Comparison of ENCODE assay signal across 9 cellular contexts in genomic region chr2:113503094-113504042, GRCh38. TPM values are rescaled to one million over a fixed set of nuclear protein-coding genes. Genes with fewer than 3 reads are reported as not detected.
DNase-seq lines count a peak whose midpoint lies in the region; ATAC-seq and TF ChIP-seq lines count a peak whose summit lies in the region.
"Not testable (repeated sequence)": the region's sequence is repeated elsewhere in the genome, so short reads cannot be mapped to it uniquely, and the experiment has no call there.
"Had no signal": no experiment of that assay in that cellular context is flagged by ENCODE, and none has a peak within 500 bp of the region (broad histone marks: within the 10 kb centered on the region; RNA-seq: fewer than 3 reads in every experiment).

No MANE protein-coding gene starts in this region.

- H3K4me3 ChIP-seq in astrocyte of the spinal cord (ENCODE audit: low read depth, low read length) (peak overlapping the region; percentile 18), gastroesophageal sphincter (peak overlapping the region; percentile 18 to 56), mononuclear cell (ENCODE audit: low read length) (peak overlapping the region; percentile 18)

- in situ Hi-C loops in astrocyte of the spinal cord (cut with HindIII; ENCODE audit: low sequenced_read_pairs) = not testable (repeated sequence)

- not testable (repeated sequence) for TF ChIP-seq EP300 in gastroesophageal sphincter (IDR thresholded peaks at IDR 0.05)

- ATAC-seq in GM19467 (IDR thresholded peaks at IDR 0.05; ENCODE audit: unreplicated experiment) (peak; percentile 73), HG03196 (IDR thresholded peaks at IDR 0.05; ENCODE audit: unreplicated experiment) (peak; percentile 82), gastroesophageal sphincter (peak; percentile 63)

- not testable (repeated sequence) for TF ChIP-seq CTCF in astrocyte of the spinal cord (IDR thresholded peaks at IDR 0.05; ENCODE audit: low read depth, low read length); gastroesophageal sphincter (IDR thresholded peaks at IDR 0.05)

- WGBS in gastroesophageal sphincter (ENCODE audit: low coverage in 1 of 2), 2 donors = 0% methylated on average over 3 of the region's 116 CpGs; no CpG with 5 or more reads in 1 of the 2 donors

- not testable (repeated sequence) for TF ChIP-seq POLR2A in gastroesophageal sphincter (IDR thresholded peaks at IDR 0.05)

- peaks cover 80% of the 10 kb centered on the region for H3K27me3 ChIP-seq in gastroesophageal sphincter
- peaks cover 28% of the 10 kb centered on the region for H3K27me3 ChIP-seq in mononuclear cell (ENCODE audit: insufficient read depth, low read length)

- H3K27ac ChIP-seq in gastroesophageal sphincter = not testable (repeated sequence)

- H3K9me3 ChIP-seq in gastroesophageal sphincter; mononuclear cell (ENCODE audit: low read depth, low read length): not testable (repeated sequence)

- not testable (repeated sequence) for H3K36me3 ChIP-seq in gastroesophageal sphincter

- peak; percentile 71 for DNase-seq in CD1c-positive myeloid dendritic cell (ENCODE audit: extremely low spot score)
- DNase-seq in T-helper 9 cell = peak; percentile 31
- peak; percentile 12 for DNase-seq in astrocyte of the spinal cord (ENCODE audit: low read depth, low spot score)
- DNase-seq in stimulated activated CD4-positive, alpha-beta T cell treated with anti-CD3 and anti-CD28 coated beads, Interleukin-1b, Interleukin-23, amount 100 ng/mL, for 48 hours = peak; percentile 35

- H3K4me1 ChIP-seq in gastroesophageal sphincter (peaks cover 0 to 39% (median 15%) of the 10 kb centered on the region in 3 donors), mononuclear cell (ENCODE audit: insufficient read depth, low read length) (peaks cover 20% of the 10 kb centered on the region)

RNA-seq across cellular contexts. Expression of gene FOXD4L1, which starts 4.9 kb away (rescaled TPM):
- total RNA-seq in gastroesophageal sphincter (under 1 TPM in 1 of 4 donors, not detected in 3; 0.50 TPM), mononuclear cell (0.10 TPM)
- total RNA-seq: SJSA1 had no signal

Comparison
In these comparisons a context has a peak if more than half of its experiments do, and no peak if none do; other contexts are left out.
1. DNase-seq: peak in every context shown above with its lines; median percentile 71 in CD1c-positive myeloid dendritic cell; 35 in stimulated activated CD4-positive, alpha-beta T cell treated with anti-CD3 and anti-CD28 coated beads, Interleukin-1b, Interleukin-23, amount 100 ng/mL, for 48 hours; 31 in T-helper 9 cell; 12 in astrocyte of the spinal cord.